8 cellular contexts compared by ENCODE assay signal in genomic region chr2:21422050-21422449, GRCh38.
DNase-seq lines count a peak whose midpoint lies in the region; ATAC-seq and TF ChIP-seq lines count a peak whose summit lies in the region.

No MANE protein-coding gene starts in this region.

- ATAC-seq in HG03565 (IDR thresholded peaks at IDR 0.05; ENCODE audit: unreplicated experiment) (peak; percentile 51), lower lobe of right lung (no peak)

- H3K27me3 ChIP-seq in WERI-Rb-1 (ENCODE audit: insufficient read depth, low read depth, severe bottlenecking) (no peaks in the 10 kb centered on the region), lower lobe of right lung (ENCODE audit: low read depth) (no peaks in the 10 kb centered on the region)

- H3K36me3 ChIP-seq in WERI-Rb-1: no peaks in the 10 kb centered on the region
- H3K36me3 ChIP-seq in lower lobe of right lung: no peaks in the 10 kb centered on the region

- TF ChIP-seq CTCF in C4-2B (conservative IDR thresholded peaks at IDR 0.05) (peak; percentile 84), GM12865 (IDR thresholded peaks at IDR 0.05; ENCODE audit: insufficient read depth, low read depth, low read length, missing control alignments) (peak; percentile 76), WERI-Rb-1 (IDR thresholded peaks at IDR 0.05; ENCODE audit: low read depth, low read length) (peak; percentile 94), lower lobe of right lung (IDR thresholded peaks at IDR 0.05) (peak; percentile 43)

- H3K4me1 ChIP-seq in lower lobe of right lung: no peaks in the 10 kb centered on the region

- H3K27ac ChIP-seq in C4-2B (no peak overlapping the region), WERI-Rb-1 (no peak overlapping the region), lower lobe of right lung (no peak overlapping the region)

- peak; percentile 64 for DNase-seq in GM12865 (ENCODE audit: low read depth)
- DNase-seq in WERI-Rb-1: peak; percentile 91
- peak; percentile 56 for DNase-seq in lower lobe of right lung
- no peak for DNase-seq in activated CD4-positive, CD25-positive, alpha-beta regulatory T cell treated with anti-CD3 and anti-CD28 coated beads, Interleukin-2, amount 50 U/mL, for 72 hours
- DNase-seq in NCI-H1436 (lab: John Stamatoyannopoulos, UW): no peak
- DNase-seq in activated CD4-positive, CD25-positive, alpha-beta regulatory T cell (lab: John Stamatoyannopoulos, UW): no peak

- no peak overlapping the region for H3K4me3 ChIP-seq in GM12865 (ENCODE audit: low read depth, low read length)
- no peak overlapping the region for H3K4me3 ChIP-seq in WERI-Rb-1 (ENCODE audit: low read depth, low read length)
- H3K4me3 ChIP-seq in lower lobe of right lung: no peak overlapping the region

- intact Hi-C loops in lower lobe of right lung (cut with DNase I): no loop called here

- H3K9me3 ChIP-seq in WERI-Rb-1 (ENCODE audit: severe bottlenecking) (no peaks in the 10 kb centered on the region), lower lobe of right lung (no peaks in the 10 kb centered on the region)

Comparison
In these comparisons a context has a peak if more than half of its experiments do, and no peak if none do; other contexts are left out.
1. CTCF ChIP-seq: peak in every context shown above with its lines; median percentile 94 in WERI-Rb-1; 84 in C4-2B; 76 in GM12865; 43 in lower lobe of right lung.
2. DNase-seq: peak in GM12865 (single experiment), WERI-Rb-1 (single experiment) and lower lobe of right lung (single experiment); none in activated CD4-positive, CD25-positive, alpha-beta regulatory T cell treated with anti-CD3 and anti-CD28 coated beads, Interleukin-2, amount 50 U/mL, for 72 hours (single experiment), NCI-H1436 (single experiment) and activated CD4-positive, CD25-positive, alpha-beta regulatory T cell (0 of 4).